Comparison of ENCODE assay signal across 10 cellular contexts in genomic region chr4:4856071-4857000, GRCh38. TPM values are rescaled to one million over a fixed set of nuclear protein-coding genes. Genes with fewer than 3 reads are reported as not detected.
DNase-seq lines count a peak whose midpoint lies in the region; ATAC-seq and TF ChIP-seq lines count a peak whose summit lies in the region.
"Had no signal": no experiment of that assay in that cellular context is flagged by ENCODE, and none has a peak within 500 bp of the region (broad histone marks: within the 10 kb centered on the region; RNA-seq: fewer than 3 reads in every experiment).

No MANE protein-coding gene starts in this region.

- H3K27me3 ChIP-seq in cardiac muscle cell (peaks cover 94% of the 10 kb centered on the region), aorta (ENCODE audit: control insufficient read depth in 1 of 2, insufficient read depth in 2 of 2, low read length in 1 of 2) (no peaks in the 10 kb centered on the region)

- peak overlapping the region; percentile 26 for H3K27ac Mint-ChIP-seq in activated naive CD8-positive, alpha-beta T cell treated with anti-CD3 and anti-CD28 coated beads, Interleukin-2, amount 50 U/mL, for 24 hours

- H3K36me3 Mint-ChIP-seq in activated naive CD8-positive, alpha-beta T cell treated with anti-CD3 and anti-CD28 coated beads, Interleukin-2, amount 50 U/mL, for 24 hours (ENCODE audit: low read depth), result no peaks in the 10 kb centered on the region

- no peak for ATAC-seq in Right ventricle myocardium inferior
- ATAC-seq in activated naive CD8-positive, alpha-beta T cell treated with anti-CD3 and anti-CD28 coated beads, Interleukin-2, amount 50 U/mL, for 24 hours, result no peak
- ATAC-seq in aorta (ENCODE audit: low FRiP score), result no peak
- no peak for ATAC-seq in HG02763 (IDR thresholded peaks at IDR 0.05; ENCODE audit: unreplicated experiment)

- WGBS in aorta, 2 donors, result 2% methylated on average over 61 of the region's 61 CpGs

- DNase-seq in cardiac muscle cell (ENCODE audit: low read depth in 1 of 2, low spot score in 1 of 2), result no peak
- DNase-seq in Right ventricle myocardium inferior (ENCODE audit: missing footprints), result no peak
- no peak for DNase-seq in activated naive CD8-positive, alpha-beta T cell treated with anti-CD3 and anti-CD28 coated beads, Interleukin-2, amount 50 U/mL, for 24 hours
- peak; percentile 23 for DNase-seq in medulla oblongata (ENCODE audit: extremely low spot score)
- no peak for DNase-seq in aorta
- DNase-seq in DMS153 (lab: John Stamatoyannopoulos, UW), result no peak
- no peak for DNase-seq in dedifferentiated amniotic fluid mesenchymal stem cell (ENCODE audit: extremely low spot score)
- DNase-seq: cortex of kidney, NCI-H187 treated with DMSO at 0.1 percent for 48 hours had no signal

- no peaks in the 10 kb centered on the region for H3K9me3 Mint-ChIP-seq in activated naive CD8-positive, alpha-beta T cell treated with anti-CD3 and anti-CD28 coated beads, Interleukin-2, amount 50 U/mL, for 24 hours

- H3K4me3 ChIP-seq in cardiac muscle cell (peak overlapping the region; percentile 22), aorta (ENCODE audit: low read length in 2 of 2) (peak overlapping the region; percentile 11 to 49)

- H3K4me1 ChIP-seq in cardiac muscle cell (ENCODE audit: low read depth) (peaks cover 5% of the 10 kb centered on the region), aorta (ENCODE audit: control insufficient read depth in 1 of 2, insufficient read depth in 2 of 2, low read length in 2 of 2) (no peaks in the 10 kb centered on the region)

- intact Hi-C loops in Right ventricle myocardium inferior (cut with DNase I), result no loop called here
- intact Hi-C loops in aorta (cut with DNase I), result loop anchor here in 1 of 2 donors (5.0 kb wide), 1 partner anchor 136 kb away; no protein-coding TSS in a partner anchor

- peak overlapping the region; percentile 47 for H3K4me3 Mint-ChIP-seq in activated naive CD8-positive, alpha-beta T cell treated with anti-CD3 and anti-CD28 coated beads, Interleukin-2, amount 50 U/mL, for 24 hours

- H3K36me3 ChIP-seq in cardiac muscle cell (no peaks in the 10 kb centered on the region), aorta (ENCODE audit: control insufficient read depth in 1 of 2, insufficient read depth in 2 of 2, low read length in 1 of 2) (no peaks in the 10 kb centered on the region)

- no peak for TF ChIP-seq CTCF in cardiac muscle cell (IDR thresholded peaks at IDR 0.05; ENCODE audit: low read depth, low read length)

- H3K9me3 ChIP-seq in cardiac muscle cell (ENCODE audit: low read depth) (no peaks in the 10 kb centered on the region), aorta (ENCODE audit: control insufficient read depth, low read length) (no peaks in the 10 kb centered on the region)

- H3K27me3 Mint-ChIP-seq in activated naive CD8-positive, alpha-beta T cell treated with anti-CD3 and anti-CD28 coated beads, Interleukin-2, amount 50 U/mL, for 24 hours, result peaks cover 77% of the 10 kb centered on the region

- peaks cover 44% of the 10 kb centered on the region for H3K4me1 Mint-ChIP-seq in activated naive CD8-positive, alpha-beta T cell treated with anti-CD3 and anti-CD28 coated beads, Interleukin-2, amount 50 U/mL, for 24 hours

- H3K27ac ChIP-seq in cardiac muscle cell (no peak overlapping the region), aorta (ENCODE audit: low read depth in 1 of 2, low read length in 2 of 2) (no peak overlapping the region)

RNA-seq across cellular contexts. Expression of gene MSX1, which starts 3.1 kb away (rescaled TPM):
- total RNA-seq in cardiac muscle cell, result 15.6 and 25.2 TPM in 2 replicates
- polyA plus RNA-seq in cardiac muscle cell, result 12.5 and 27.5 TPM in 2 replicates
- total RNA-seq in Right ventricle myocardium inferior, result 2.7 TPM
- total RNA-seq in aorta, result 10 to 100 TPM in 1 of 2 donors, 1 to 10 TPM in 1; 4.5 to 14.5 TPM
- polyA plus RNA-seq in aorta, result 1 to 10 TPM; 3.8 to 4.8 TPM
